ENCODE assay signal across 8 cellular contexts in the genomic region with DNA sequence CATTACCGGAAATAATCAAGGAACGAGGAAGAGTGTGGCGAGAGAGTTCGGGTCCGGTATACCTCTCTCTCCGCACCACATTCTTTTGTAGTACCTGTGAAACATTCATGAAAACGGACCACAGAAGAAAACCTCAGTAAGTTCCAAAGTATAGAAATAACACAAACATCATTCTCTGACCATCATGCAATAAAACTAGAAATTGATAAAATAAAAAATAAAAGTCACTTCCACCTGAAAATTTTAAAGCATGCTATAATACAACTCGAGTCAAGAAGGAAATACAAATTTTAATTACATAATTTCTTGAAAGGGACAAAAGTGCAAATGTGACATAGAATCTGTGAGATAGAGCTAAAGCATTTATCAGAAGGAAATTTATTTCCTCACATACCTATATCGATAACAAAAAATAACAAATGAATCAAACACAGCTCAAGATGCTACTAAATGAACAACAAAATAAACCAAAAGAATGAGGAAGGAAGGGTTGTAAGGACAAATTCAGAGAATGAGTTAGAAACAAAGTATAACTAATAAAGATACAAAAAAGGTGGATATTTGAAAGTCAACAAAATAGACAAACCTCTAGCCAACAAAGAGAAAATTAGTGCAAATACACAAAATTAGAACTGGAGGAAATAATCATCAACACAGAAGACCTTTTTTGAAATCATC.
DNase-seq lines count a peak whose midpoint lies in the region; ATAC-seq, FAIRE-seq and TF ChIP-seq lines count a peak whose summit lies in the region.

No MANE protein-coding gene starts in this region.

- H3K4ac ChIP-seq in mesenchymal stem cell (ENCODE audit: low read depth in 1 of 2, low read length in 2 of 2), result no peak overlapping the region

- H3K9ac ChIP-seq in GM12878 (ENCODE audit: control insufficient read depth, insufficient read depth, low read length) (no peak overlapping the region), mesenchymal stem cell (ENCODE audit: low read length) (peak overlapping the region; percentile 85)

- no peak for TF ChIP-seq RAD21 in GM12878 (IDR thresholded peaks at IDR 0.05; ENCODE audit: insufficient read depth, low read depth, low read length)

- TF ChIP-seq POLR2A in heart left ventricle (IDR thresholded peaks at IDR 0.05) (no peak), GM12878 (IDR thresholded peaks at IDR 0.05; ENCODE audit: low read depth, low read length) (no peak)

- RAD21 ChIA-PET in GM12878 (lab: Charles Lee; ENCODE audit: unreplicated experiment), result interaction anchor here (1.6 kb wide), 1 partner anchor 177 kb away, joined by 4 read pairs; no protein-coding TSS in a partner anchor

- H2BK5ac ChIP-seq in mesenchymal stem cell (ENCODE audit: low read depth, low read length, poor library complexity, severe bottlenecking), result no peak overlapping the region

- WGBS in heart left ventricle, 4 donors, result 14 to 20% (median 16%) methylated on average over 9 of the region's 9 CpGs
- 10% methylated on average over 9 of the region's 9 CpGs for WGBS in GM12878 (ENCODE audit: insufficient coverage, insufficient replicate concordance, low lambda C conversion rate, missing lambda C conversion rate)
- 8% methylated on average over 7 of the region's 9 CpGs for WGBS in mesenchymal stem cell
- 12% methylated on average over 9 of the region's 9 CpGs for WGBS in urinary bladder

- H4K91ac ChIP-seq in mesenchymal stem cell (ENCODE audit: low read length), result no peak overlapping the region

- H3K23ac ChIP-seq in mesenchymal stem cell (ENCODE audit: low read length in 2 of 2), result no peak overlapping the region

- DNase-seq in heart left ventricle (no peak), Right ventricle myocardium inferior (ENCODE audit: missing footprints) (no peak), GM12878 (ENCODE audit: low read depth, low spot score) (no peak), mesenchymal stem cell (no peak), GDM1 (lab: John Stamatoyannopoulos, UW) (no peak)

- peak overlapping the region; percentile 93; the same call in 1 of the 2 replicates for H2AFZ ChIP-seq in GM12878 (ENCODE audit: control insufficient read depth, low read depth, low read length)
- no peak overlapping the region for H2AFZ ChIP-seq in mesenchymal stem cell (ENCODE audit: low read depth, low read length)

- no peak overlapping the region for H2BK12ac ChIP-seq in mesenchymal stem cell (ENCODE audit: low read length in 2 of 2)

- intact Hi-C loops in heart left ventricle (cut with DNase I), result loop anchor here in 9 of 10 donors (2.0 to 10.0 kb wide), 11 partner anchors 23 to 178 kb away; no protein-coding TSS in a partner anchor
- intact Hi-C loops in Right ventricle myocardium inferior (cut with DNase I), result loop anchor here (2.0 to 5.0 kb wide), 2 partner anchors 103 to 177 kb away; no protein-coding TSS in a partner anchor
- intact Hi-C loops in GM12878 (cut with micrococcal nuclease; ENCODE audit: unreplicated experiment), result loop anchor here (1.0 to 10.0 kb wide), 3 partner anchors 24 to 745 kb away; a partner anchor contains a TSS

- TF ChIP-seq CTCF in heart left ventricle (IDR thresholded peaks at IDR 0.05) (no peak), GM12878 (IDR thresholded peaks at IDR 0.05 in 2 of 3, conservative IDR thresholded peaks at IDR 0.05 in 1 of 3; ENCODE audit: control insufficient read depth in 2 of 3, extremely low read depth in 1 of 3, insufficient read depth in 1 of 3, low read depth in 3 of 3, low read length in 3 of 3) (no peak)

- BruUV-seq in GM12878 (replicated peaks; lab: Mats Ljungman, UMichigan), result no TSS peak

- H3K36me3 ChIP-seq in heart left ventricle (no peaks in the 10 kb centered on the region), GM12878 (ENCODE audit: control insufficient read depth in 2 of 2, insufficient read depth in 2 of 2, low read length in 1 of 2) (no peaks in the 10 kb centered on the region), mesenchymal stem cell (ENCODE audit: control insufficient read depth in 1 of 2, insufficient read depth in 2 of 2, low read depth in 1 of 2, low read length in 2 of 2) (no peaks in the 10 kb centered on the region), urinary bladder (ENCODE audit: insufficient read depth) (no peaks in the 10 kb centered on the region)

- H3K4me1 ChIP-seq in heart left ventricle (peaks cover 0 to 24% (median 12%) of the 10 kb centered on the region in 12 donors), GM12878 (ENCODE audit: control insufficient read depth, insufficient read depth, low read length) (no peaks in the 10 kb centered on the region), mesenchymal stem cell (ENCODE audit: control insufficient read depth, insufficient read depth, low read depth, low read length) (no peaks in the 10 kb centered on the region), urinary bladder (ENCODE audit: insufficient read depth) (no peaks in the 10 kb centered on the region)

- POLR2A ChIA-PET in GM12878 (lab: Charles Lee), result no interaction called here

- no peaks in the 10 kb centered on the region for H3K79me2 ChIP-seq in GM12878 (ENCODE audit: control insufficient read depth, insufficient read depth, low read length)

- H2AK5ac ChIP-seq in mesenchymal stem cell (ENCODE audit: low read length, severe bottlenecking), result no peak overlapping the region

- H2BK120ac ChIP-seq in mesenchymal stem cell (ENCODE audit: low read depth, low read length), result no peak overlapping the region

- SMC1A ChIA-PET in GM12878 (lab: Charles Lee; ENCODE audit: uncharacterized antibody, unreplicated experiment), result interaction anchor here (0.8 to 3.3 kb wide), 3 partner anchors 9 to 141 kb away, joined by 3 to 17 read pairs (median 4); no protein-coding TSS in a partner anchor

- H4K8ac ChIP-seq in mesenchymal stem cell (ENCODE audit: low read length), result no peak overlapping the region

- H3K14ac ChIP-seq in mesenchymal stem cell (ENCODE audit: low read length in 2 of 2), result no peak overlapping the region

- FAIRE-seq in GM12878 (lab: Jason Lieb, UNC), result no peak

- H3K27me3 ChIP-seq in heart left ventricle, result peaks cover 0 to 64% (median 2%) of the 10 kb centered on the region in 9 donors
- peaks cover 0 to 2% of the 10 kb centered on the region in 2 experiments; a peak in 1 of 4 replicates for H3K27me3 ChIP-seq in GM12878 (replicated peaks in 1 of 2; ENCODE audit: control insufficient read depth in 2 of 2, insufficient read depth in 2 of 2, low read length in 1 of 2)
- peaks cover 9 to 14% of the 10 kb centered on the region in 2 experiments for H3K27me3 ChIP-seq in mesenchymal stem cell (ENCODE audit: control insufficient read depth in 1 of 2, insufficient read depth in 1 of 2, low read length in 2 of 2)

- in situ Hi-C loops in GM12878 (cut with MboI), result loop anchor here (5.0 to 10.0 kb wide), 3 partner anchors 65 to 178 kb away; no protein-coding TSS in a partner anchor

- H3K18ac ChIP-seq in mesenchymal stem cell (ENCODE audit: low read depth in 1 of 2, low read length in 2 of 2), result no peak overlapping the region

- H3K4me3 ChIP-seq in heart left ventricle (peak overlapping the region; percentile 41 to 76 (median 63)), GM12878 (peak overlapping the region; percentile 70), mesenchymal stem cell (ENCODE audit: insufficient read depth in 1 of 2, low read depth in 1 of 2, low read length in 2 of 2) (peak overlapping the region in 1 of 2 experiments; percentile 87), urinary bladder (ENCODE audit: low read depth, low read length) (peak overlapping the region; percentile 64)

- no peaks in the 10 kb centered on the region for H3K79me1 ChIP-seq in mesenchymal stem cell (replicated peaks; ENCODE audit: low read length, poor library complexity, severe bottlenecking)

- ATAC-seq in heart left ventricle, result no peak
- ATAC-seq in Right ventricle myocardium inferior, result no peak
- ATAC-seq in GM12878, result no peak
- no peak for ATAC-seq in HG03039 (IDR thresholded peaks at IDR 0.05; ENCODE audit: unreplicated experiment)
- ATAC-seq in HG03354 (IDR thresholded peaks at IDR 0.05; ENCODE audit: poor library complexity, severe bottlenecking, unreplicated experiment), result no peak

- TF ChIP-seq EP300 in GM12878 (IDR thresholded peaks at IDR 0.05; ENCODE audit: borderline replicate concordance in 1 of 2, control insufficient read depth in 1 of 2, low read depth in 2 of 2, low read length in 2 of 2), result no peak

- CTCF ChIA-PET in GM12878 (lab: Yijun Ruan, JAX), result interaction anchor here (0.6 to 5.5 kb wide), 11 partner anchors 25 to 175 kb away, joined by 3 to 89 read pairs (median 5); no protein-coding TSS in a partner anchor

- no peaks in the 10 kb centered on the region for H4K20me1 ChIP-seq in GM12878 (ENCODE audit: control insufficient read depth, insufficient read depth)

- peak overlapping the region in 1 of 12 donors; percentile 81 for H3K27ac ChIP-seq in heart left ventricle
- H3K27ac ChIP-seq in GM12878 (ENCODE audit: control insufficient read depth, insufficient read depth), result no peak overlapping the region
- H3K27ac ChIP-seq in mesenchymal stem cell (ENCODE audit: low read length, poor library complexity, severe bottlenecking), result no peak overlapping the region
- no peak overlapping the region for H3K27ac ChIP-seq in urinary bladder (ENCODE audit: low read depth)

- H3K9me3 ChIP-seq in heart left ventricle, result no peaks in the 10 kb centered on the region
- no peaks in the 10 kb centered on the region for H3K9me3 ChIP-seq in GM12878 (replicated peaks; ENCODE audit: control insufficient read depth, insufficient read depth, low read length)
- no peaks in the 10 kb centered on the region for H3K9me3 ChIP-seq in mesenchymal stem cell (ENCODE audit: control insufficient read depth, low read length)

- peak overlapping the region; percentile 97 for H3K4me2 ChIP-seq in GM12878 (ENCODE audit: control insufficient read depth, insufficient read depth)
- peak overlapping the region; percentile 66 for H3K4me2 ChIP-seq in mesenchymal stem cell (ENCODE audit: low read length, poor library complexity, severe bottlenecking)

- H2BK15ac ChIP-seq in mesenchymal stem cell (ENCODE audit: low read depth, poor library complexity, severe bottlenecking), result no peak overlapping the region

TF ChIP-seq in GM12878, 131 proteins besides CTCF, POLR2A, EP300 and RAD21 (continues in another document):
- TF ChIP-seq FOXK2 (IDR thresholded peaks at IDR 0.05) (no peak), BCL11A (IDR thresholded peaks at IDR 0.05; ENCODE audit: low read depth, low read length) (no peak), SP1 (IDR thresholded peaks at IDR 0.05; ENCODE audit: low read depth, low read length) (no peak), IRF4 (IDR thresholded peaks at IDR 0.05; ENCODE audit: low read depth, low read length) (no peak)
